ENCODE assay signal across 1 cellular context in genomic region chr16:88811850-88812736, GRCh38.
TF ChIP-seq lines count a peak whose summit lies in the region.

A gene with protein sequence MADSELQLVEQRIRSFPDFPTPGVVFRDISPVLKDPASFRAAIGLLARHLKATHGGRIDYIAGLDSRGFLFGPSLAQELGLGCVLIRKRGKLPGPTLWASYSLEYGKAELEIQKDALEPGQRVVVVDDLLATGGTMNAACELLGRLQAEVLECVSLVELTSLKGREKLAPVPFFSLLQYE (minus strand): TSS chr16:88811928. CDS start chr16:88811899, 29 bp downstream.

TF ChIP-seq in K562, 482 proteins besides CTCF, POLR2A, EP300 and RAD21 (continued from another document and continues in another):
- TF ChIP-seq, protein P1, sequence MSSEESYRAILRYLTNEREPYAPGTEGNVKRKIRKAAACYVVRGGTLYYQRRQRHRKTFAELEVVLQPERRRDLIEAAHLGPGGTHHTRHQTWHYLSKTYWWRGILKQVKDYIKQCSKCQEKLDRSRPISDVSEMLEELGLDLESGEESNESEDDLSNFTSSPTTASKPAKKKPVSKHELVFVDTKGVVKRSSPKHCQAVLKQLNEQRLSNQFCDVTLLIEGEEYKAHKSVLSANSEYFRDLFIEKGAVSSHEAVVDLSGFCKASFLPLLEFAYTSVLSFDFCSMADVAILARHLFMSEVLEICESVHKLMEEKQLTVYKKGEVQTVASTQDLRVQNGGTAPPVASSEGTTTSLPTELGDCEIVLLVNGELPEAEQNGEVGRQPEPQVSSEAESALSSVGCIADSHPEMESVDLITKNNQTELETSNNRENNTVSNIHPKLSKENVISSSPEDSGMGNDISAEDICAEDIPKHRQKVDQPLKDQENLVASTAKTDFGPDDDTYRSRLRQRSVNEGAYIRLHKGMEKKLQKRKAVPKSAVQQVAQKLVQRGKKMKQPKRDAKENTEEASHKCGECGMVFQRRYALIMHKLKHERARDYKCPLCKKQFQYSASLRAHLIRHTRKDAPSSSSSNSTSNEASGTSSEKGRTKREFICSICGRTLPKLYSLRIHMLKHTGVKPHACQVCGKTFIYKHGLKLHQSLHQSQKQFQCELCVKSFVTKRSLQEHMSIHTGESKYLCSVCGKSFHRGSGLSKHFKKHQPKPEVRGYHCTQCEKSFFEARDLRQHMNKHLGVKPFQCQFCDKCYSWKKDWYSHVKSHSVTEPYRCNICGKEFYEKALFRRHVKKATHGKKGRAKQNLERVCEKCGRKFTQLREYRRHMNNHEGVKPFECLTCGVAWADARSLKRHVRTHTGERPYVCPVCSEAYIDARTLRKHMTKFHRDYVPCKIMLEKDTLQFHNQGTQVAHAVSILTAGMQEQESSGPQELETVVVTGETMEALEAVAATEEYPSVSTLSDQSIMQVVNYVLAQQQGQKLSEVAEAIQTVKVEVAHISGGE (CRISPR knock-in tag; IDR thresholded peaks at IDR 0.05) = peak in 2 of 3 experiments; percentile 19 to 75; a peak in 2 of 6 replicates
- no peak for TF ChIP-seq PHTF2 (CRISPR knock-in tag; IDR thresholded peaks at IDR 0.05)
- TF ChIP-seq SAP30 (IDR thresholded peaks at IDR 0.05; ENCODE audit: borderline replicate concordance, insufficient read depth, low read depth, low read length, poor library complexity, severe bottlenecking) = no peak
- TF ChIP-seq MTA3 (IDR thresholded peaks at IDR 0.05; ENCODE audit: borderline replicate concordance) = peak; percentile 95
- no peak for TF ChIP-seq ZNF3 (CRISPR knock-in tag; IDR thresholded peaks at IDR 0.05)
- TF ChIP-seq THRA (IDR thresholded peaks at IDR 0.05) = no peak
- TF ChIP-seq HMBOX1 (IDR thresholded peaks at IDR 0.05) = no peak
- TF ChIP-seq TBP (optimal IDR thresholded peaks at IDR 0.05; ENCODE audit: low read depth, low read length) = peak; percentile 49
- no peak for TF ChIP-seq ERF (CRISPR knock-in tag; IDR thresholded peaks at IDR 0.05)
- no peak for TF ChIP-seq NR2C1 (IDR thresholded peaks at IDR 0.05)
- TF ChIP-seq NR2C1 (tag; IDR thresholded peaks at IDR 0.05) = no peak
- TF ChIP-seq DIDO1 (tag; IDR thresholded peaks at IDR 0.05; ENCODE audit: low read depth) = no peak
- no peak for TF ChIP-seq MEF2A (IDR thresholded peaks at IDR 0.05; ENCODE audit: control insufficient read depth, low read depth, low read length)
- peak; percentile 78 for TF ChIP-seq VEZF1 (CRISPR knock-in tag; IDR thresholded peaks at IDR 0.05)
- TF ChIP-seq RBM39 (optimal IDR thresholded peaks at IDR 0.05; ENCODE audit: low read depth, low read length) = no peak
- TF ChIP-seq IRF1 (CRISPR knock-in tag; IDR thresholded peaks at IDR 0.05; ENCODE audit: borderline replicate concordance) = no peak
- peak; percentile 80 for TF ChIP-seq ZBTB40 (IDR thresholded peaks at IDR 0.05)
- no peak for TF ChIP-seq ZBTB40 (CRISPR knock-in tag; IDR thresholded peaks at IDR 0.05)
- no peak for TF ChIP-seq MBD1 (CRISPR knock-in tag; IDR thresholded peaks at IDR 0.05)
- no peak for TF ChIP-seq ZNF133 (CRISPR knock-in tag; IDR thresholded peaks at IDR 0.05)
- TF ChIP-seq, protein P2, sequence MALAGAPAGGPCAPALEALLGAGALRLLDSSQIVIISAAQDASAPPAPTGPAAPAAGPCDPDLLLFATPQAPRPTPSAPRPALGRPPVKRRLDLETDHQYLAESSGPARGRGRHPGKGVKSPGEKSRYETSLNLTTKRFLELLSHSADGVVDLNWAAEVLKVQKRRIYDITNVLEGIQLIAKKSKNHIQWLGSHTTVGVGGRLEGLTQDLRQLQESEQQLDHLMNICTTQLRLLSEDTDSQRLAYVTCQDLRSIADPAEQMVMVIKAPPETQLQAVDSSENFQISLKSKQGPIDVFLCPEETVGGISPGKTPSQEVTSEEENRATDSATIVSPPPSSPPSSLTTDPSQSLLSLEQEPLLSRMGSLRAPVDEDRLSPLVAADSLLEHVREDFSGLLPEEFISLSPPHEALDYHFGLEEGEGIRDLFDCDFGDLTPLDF (CRISPR knock-in tag; IDR thresholded peaks at IDR 0.05) = peak; percentile 61; the same call in 1 of the 2 replicates
- TF ChIP-seq ZNF778 (CRISPR knock-in tag; IDR thresholded peaks at IDR 0.05) = no peak
- no peak for TF ChIP-seq ARNT (IDR thresholded peaks at IDR 0.05)
- TF ChIP-seq, protein P3, sequence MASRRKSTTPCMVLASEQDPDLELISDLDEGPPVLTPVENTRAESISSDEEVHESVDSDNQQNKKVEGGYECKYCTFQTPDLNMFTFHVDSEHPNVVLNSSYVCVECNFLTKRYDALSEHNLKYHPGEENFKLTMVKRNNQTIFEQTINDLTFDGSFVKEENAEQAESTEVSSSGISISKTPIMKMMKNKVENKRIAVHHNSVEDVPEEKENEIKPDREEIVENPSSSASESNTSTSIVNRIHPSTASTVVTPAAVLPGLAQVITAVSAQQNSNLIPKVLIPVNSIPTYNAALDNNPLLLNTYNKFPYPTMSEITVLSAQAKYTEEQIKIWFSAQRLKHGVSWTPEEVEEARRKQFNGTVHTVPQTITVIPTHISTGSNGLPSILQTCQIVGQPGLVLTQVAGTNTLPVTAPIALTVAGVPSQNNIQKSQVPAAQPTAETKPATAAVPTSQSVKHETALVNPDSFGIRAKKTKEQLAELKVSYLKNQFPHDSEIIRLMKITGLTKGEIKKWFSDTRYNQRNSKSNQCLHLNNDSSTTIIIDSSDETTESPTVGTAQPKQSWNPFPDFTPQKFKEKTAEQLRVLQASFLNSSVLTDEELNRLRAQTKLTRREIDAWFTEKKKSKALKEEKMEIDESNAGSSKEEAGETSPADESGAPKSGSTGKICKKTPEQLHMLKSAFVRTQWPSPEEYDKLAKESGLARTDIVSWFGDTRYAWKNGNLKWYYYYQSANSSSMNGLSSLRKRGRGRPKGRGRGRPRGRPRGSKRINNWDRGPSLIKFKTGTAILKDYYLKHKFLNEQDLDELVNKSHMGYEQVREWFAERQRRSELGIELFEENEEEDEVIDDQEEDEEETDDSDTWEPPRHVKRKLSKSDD (conservative IDR thresholded peaks at IDR 0.05; ENCODE audit: low read length) = no peak
- TF ChIP-seq ZNF75A (CRISPR knock-in tag; IDR thresholded peaks at IDR 0.05) = no peak
- TF ChIP-seq, protein P4, sequence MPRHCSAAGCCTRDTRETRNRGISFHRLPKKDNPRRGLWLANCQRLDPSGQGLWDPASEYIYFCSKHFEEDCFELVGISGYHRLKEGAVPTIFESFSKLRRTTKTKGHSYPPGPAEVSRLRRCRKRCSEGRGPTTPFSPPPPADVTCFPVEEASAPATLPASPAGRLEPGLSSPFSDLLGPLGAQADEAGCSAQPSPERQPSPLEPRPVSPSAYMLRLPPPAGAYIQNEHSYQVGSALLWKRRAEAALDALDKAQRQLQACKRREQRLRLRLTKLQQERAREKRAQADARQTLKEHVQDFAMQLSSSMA (CRISPR knock-in tag; IDR thresholded peaks at IDR 0.05) = no peak
